1 cellular context compared by ENCODE assay signal in genomic region chr2:216078776-216079175, GRCh38.
TF ChIP-seq lines count a peak whose summit lies in the region.

No MANE protein-coding gene starts in this region.

TF ChIP-seq in HepG2, 621 proteins besides CTCF, POLR2A, EP300 and RAD21 (continued from another document and continues in another):
- TF ChIP-seq HMGXB4 (CRISPR knock-in tag; IDR thresholded peaks at IDR 0.05; ENCODE audit: borderline replicate concordance in 1 of 2, low read depth in 1 of 2) (peak in 1 of 2 experiments; percentile 84; a peak in 1 of 4 replicates), ZFP1 (CRISPR knock-in tag; IDR thresholded peaks at IDR 0.05) (peak; percentile 99), HNF1B (CRISPR knock-in tag; IDR thresholded peaks at IDR 0.05) (no peak), ZNF503 (CRISPR knock-in tag; IDR thresholded peaks at IDR 0.05) (peak; percentile 96), CBFB (CRISPR knock-in tag; IDR thresholded peaks at IDR 0.05) (peak; percentile 62; the same call in 1 of the 2 replicates), NCOR1 (IDR thresholded peaks at IDR 0.05; ENCODE audit: borderline replicate concordance, low read length) (peak; percentile 100), NFE2L1 (CRISPR knock-in tag; IDR thresholded peaks at IDR 0.05; ENCODE audit: borderline replicate concordance) (no peak), ZNF136 (CRISPR knock-in tag; IDR thresholded peaks at IDR 0.05; ENCODE audit: low read depth) (no peak), SNAPC2 (CRISPR knock-in tag; IDR thresholded peaks at IDR 0.05) (peak; percentile 65; the same call in 1 of the 2 replicates), RFX1 (IDR thresholded peaks at IDR 0.05) (no peak), EZH2 (conservative IDR thresholded peaks at IDR 0.05; ENCODE audit: low read depth, low read length) (no peak), FIP1L1 (IDR thresholded peaks at IDR 0.05; ENCODE audit: borderline replicate concordance, insufficient read depth, low read depth, low read length) (no peak), ZNF253 (CRISPR knock-in tag; IDR thresholded peaks at IDR 0.05; ENCODE audit: borderline replicate concordance) (no peak), ZNF3 (CRISPR knock-in tag; IDR thresholded peaks at IDR 0.05) (peak; percentile 64; the same call in 1 of the 2 replicates), ATF1 (CRISPR knock-in tag; IDR thresholded peaks at IDR 0.05) (peak; percentile 73; the same call in 1 of the 2 replicates), ZNF317 (CRISPR knock-in tag; IDR thresholded peaks at IDR 0.05) (peak; percentile 76), SIX1 (CRISPR knock-in tag; IDR thresholded peaks at IDR 0.05; ENCODE audit: borderline replicate concordance) (peak; percentile 93), ZNF547 (CRISPR knock-in tag; IDR thresholded peaks at IDR 0.05) (no peak), ZNF510 (CRISPR knock-in tag; IDR thresholded peaks at IDR 0.05; ENCODE audit: low read depth) (no peak), ZNF367 (CRISPR knock-in tag; IDR thresholded peaks at IDR 0.05; ENCODE audit: borderline replicate concordance) (no peak), SAFB2 (CRISPR knock-in tag; IDR thresholded peaks at IDR 0.05; ENCODE audit: borderline replicate concordance, low read depth) (no peak), ZNF782 (CRISPR knock-in tag; IDR thresholded peaks at IDR 0.05; ENCODE audit: borderline replicate concordance) (no peak), SP5 (CRISPR knock-in tag; IDR thresholded peaks at IDR 0.05; ENCODE audit: borderline replicate concordance, low read depth) (0 out of 2 replicates have a peak, but pooled peaks have one; percentile 52), POLR2AphosphoS2 (IDR thresholded peaks at IDR 0.05; ENCODE audit: low read depth, low read length) (peak; percentile 74; the same call in 1 of the 2 replicates), SRF (IDR thresholded peaks at IDR 0.05; ENCODE audit: low read depth, low read length) (no peak), ARID5B (CRISPR knock-in tag; IDR thresholded peaks at IDR 0.05) (peak; percentile 100), CENPT (CRISPR knock-in tag; IDR thresholded peaks at IDR 0.05; ENCODE audit: low read depth) (no peak), ZMYM2 (CRISPR knock-in tag; IDR thresholded peaks at IDR 0.05) (peak; percentile 95), ZMYM4 (CRISPR knock-in tag; IDR thresholded peaks at IDR 0.05) (peak; percentile 82; the same call in 1 of the 2 replicates), TSC22D2 (CRISPR knock-in tag; IDR thresholded peaks at IDR 0.05; ENCODE audit: borderline replicate concordance) (peak; percentile 85; the same call in 1 of the 2 replicates), RARA (CRISPR knock-in tag; IDR thresholded peaks at IDR 0.05) (peak; percentile 97), PAF1 (CRISPR knock-in tag; IDR thresholded peaks at IDR 0.05) (peak; percentile 83; the same call in 1 of the 2 replicates), ZNF713 (CRISPR knock-in tag; IDR thresholded peaks at IDR 0.05) (no peak), ZNF816 (CRISPR knock-in tag; IDR thresholded peaks at IDR 0.05; ENCODE audit: borderline replicate concordance) (peak; percentile 82; the same call in 1 of the 2 replicates), TRIM24 (CRISPR knock-in tag; IDR thresholded peaks at IDR 0.05) (peak; percentile 100), TEAD2 (CRISPR knock-in tag; IDR thresholded peaks at IDR 0.05) (no peak), ARID3A (IDR thresholded peaks at IDR 0.05; ENCODE audit: low read depth, low read length) (peak; percentile 97), HMGA1 (CRISPR knock-in tag; conservative IDR thresholded peaks at IDR 0.05) (no peak)
- TF ChIP-seq, protein P1, sequence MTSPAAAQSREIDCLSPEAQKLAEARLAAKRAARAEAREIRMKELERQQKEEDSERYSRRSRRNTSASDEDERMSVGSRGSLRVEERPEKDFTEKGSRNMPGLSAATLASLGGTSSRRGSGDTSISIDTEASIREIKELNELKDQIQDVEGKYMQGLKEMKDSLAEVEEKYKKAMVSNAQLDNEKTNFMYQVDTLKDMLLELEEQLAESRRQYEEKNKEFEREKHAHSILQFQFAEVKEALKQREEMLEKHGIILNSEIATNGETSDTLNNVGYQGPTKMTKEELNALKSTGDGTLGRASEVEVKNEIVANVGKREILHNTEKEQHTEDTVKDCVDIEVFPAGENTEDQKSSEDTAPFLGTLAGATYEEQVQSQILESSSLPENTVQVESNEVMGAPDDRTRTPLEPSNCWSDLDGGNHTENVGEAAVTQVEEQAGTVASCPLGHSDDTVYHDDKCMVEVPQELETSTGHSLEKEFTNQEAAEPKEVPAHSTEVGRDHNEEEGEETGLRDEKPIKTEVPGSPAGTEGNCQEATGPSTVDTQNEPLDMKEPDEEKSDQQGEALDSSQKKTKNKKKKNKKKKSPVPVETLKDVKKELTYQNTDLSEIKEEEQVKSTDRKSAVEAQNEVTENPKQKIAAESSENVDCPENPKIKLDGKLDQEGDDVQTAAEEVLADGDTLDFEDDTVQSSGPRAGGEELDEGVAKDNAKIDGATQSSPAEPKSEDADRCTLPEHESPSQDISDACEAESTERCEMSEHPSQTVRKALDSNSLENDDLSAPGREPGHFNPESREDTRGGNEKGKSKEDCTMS (CRISPR knock-in tag; conservative IDR thresholded peaks at IDR 0.05): peak; percentile 87; the same call in 1 of the 2 replicates
- TF ChIP-seq, protein P2, sequence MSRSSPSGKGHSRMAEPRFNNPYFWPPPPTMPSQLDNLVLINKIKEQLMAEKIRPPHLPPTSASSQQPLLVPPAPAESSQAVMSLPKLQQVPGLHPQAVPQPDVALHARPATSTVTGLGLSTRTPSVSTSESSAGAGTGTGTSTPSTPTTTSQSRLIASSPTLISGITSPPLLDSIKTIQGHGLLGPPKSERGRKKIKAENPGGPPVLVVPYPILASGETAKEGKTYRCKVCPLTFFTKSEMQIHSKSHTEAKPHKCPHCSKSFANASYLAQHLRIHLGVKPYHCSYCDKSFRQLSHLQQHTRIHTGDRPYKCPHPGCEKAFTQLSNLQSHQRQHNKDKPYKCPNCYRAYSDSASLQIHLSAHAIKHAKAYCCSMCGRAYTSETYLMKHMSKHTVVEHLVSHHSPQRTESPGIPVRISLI (CRISPR knock-in tag; IDR thresholded peaks at IDR 0.05; ENCODE audit: borderline replicate concordance): peak; percentile 86
- TF ChIP-seq, protein P3, sequence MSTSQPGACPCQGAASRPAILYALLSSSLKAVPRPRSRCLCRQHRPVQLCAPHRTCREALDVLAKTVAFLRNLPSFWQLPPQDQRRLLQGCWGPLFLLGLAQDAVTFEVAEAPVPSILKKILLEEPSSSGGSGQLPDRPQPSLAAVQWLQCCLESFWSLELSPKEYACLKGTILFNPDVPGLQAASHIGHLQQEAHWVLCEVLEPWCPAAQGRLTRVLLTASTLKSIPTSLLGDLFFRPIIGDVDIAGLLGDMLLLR (CRISPR knock-in tag; IDR thresholded peaks at IDR 0.05): no peak
- TF ChIP-seq, protein P4, sequence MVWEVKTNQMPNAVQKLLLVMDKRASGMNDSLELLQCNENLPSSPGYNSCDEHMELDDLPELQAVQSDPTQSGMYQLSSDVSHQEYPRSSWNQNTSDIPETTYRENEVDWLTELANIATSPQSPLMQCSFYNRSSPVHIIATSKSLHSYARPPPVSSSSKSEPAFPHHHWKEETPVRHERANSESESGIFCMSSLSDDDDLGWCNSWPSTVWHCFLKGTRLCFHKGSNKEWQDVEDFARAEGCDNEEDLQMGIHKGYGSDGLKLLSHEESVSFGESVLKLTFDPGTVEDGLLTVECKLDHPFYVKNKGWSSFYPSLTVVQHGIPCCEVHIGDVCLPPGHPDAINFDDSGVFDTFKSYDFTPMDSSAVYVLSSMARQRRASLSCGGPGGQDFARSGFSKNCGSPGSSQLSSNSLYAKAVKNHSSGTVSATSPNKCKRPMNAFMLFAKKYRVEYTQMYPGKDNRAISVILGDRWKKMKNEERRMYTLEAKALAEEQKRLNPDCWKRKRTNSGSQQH (CRISPR knock-in tag; IDR thresholded peaks at IDR 0.05; ENCODE audit: low read depth): no peak
